Comparison of ENCODE assay signal across 27 cellular contexts in genomic region chr18:11112218-11112750, GRCh38. TPM values are rescaled to one million over a fixed set of nuclear protein-coding genes. Genes with fewer than 3 reads are reported as not detected.
"Had no signal": no experiment of that assay in that cellular context is flagged by ENCODE, and none has a peak within 500 bp of the region (broad histone marks: within the 10 kb centered on the region; RNA-seq: fewer than 3 reads in every experiment).

No MANE protein-coding gene starts in this region.

- H3K36me3 ChIP-seq: colonic mucosa, gastrocnemius medialis, left lung, neural progenitor cell, ovary, thoracic aorta, tibial nerve, upper lobe of left lung had no signal

- H3K9me3 ChIP-seq: colonic mucosa, gastrocnemius medialis, left lung, ovary, psoas muscle, thoracic aorta, tibial nerve, upper lobe of left lung had no signal

- ATAC-seq: gastrocnemius medialis; left cardiac atrium; left lung; naive thymus-derived CD4-positive, alpha-beta T cell; psoas muscle; right cardiac atrium; stimulated activated naive B cell treated with anti-CD40 and anti-IgM and Interleukin-4, amounts not matched to agents 10 μg/mL and 1 μg/mL and 100 μg/mL, for 72 hours had no signal

- H3K4me2 ChIP-seq: neural progenitor cell had no signal

- H3K27ac ChIP-seq: colonic mucosa, gastrocnemius medialis, left lung, neural progenitor cell, ovary, psoas muscle, skin epidermis, thoracic aorta, tibial nerve, upper lobe of left lung had no signal

- H3K4me3 ChIP-seq: colonic mucosa, gastrocnemius medialis, left lung, neural progenitor cell, ovary, psoas muscle, skin epidermis, thoracic aorta, tibial nerve, upper lobe of left lung had no signal

- H2AFZ ChIP-seq: neural progenitor cell had no signal

- H3K27me3 ChIP-seq: colonic mucosa, gastrocnemius medialis, left lung, neural progenitor cell, ovary, tibial nerve, upper lobe of left lung had no signal

- FAIRE-seq: endometrium, islet of Langerhans, urothelium cell line had no signal

- DNase-seq: cerebellar nuclear complex; colonic mucosa; effector memory CD4-positive, alpha-beta T cell; erythroblast; foreskin fibroblast; gastrocnemius medialis; head of caudate nucleus; left cardiac atrium; left lung; mesendoderm; midbrain; naive thymus-derived CD4-positive, alpha-beta T cell; ovary; posterior cingulate gyrus; psoas muscle; right cardiac atrium; stimulated activated CD4-positive, alpha-beta T cell treated with anti-CD3 and anti-CD28 coated beads, Interleukin-15, amount 100 ng/mL, for 24 hours; stimulated activated CD4-positive, alpha-beta T cell treated with anti-CD3 and anti-CD28 coated beads, Interleukin-2, amount 100 ng/mL, for 48 hours; stimulated activated naive B cell treated with anti-CD40 and anti-IgM and Interleukin-4, amounts not matched to agents 10 μg/mL and 1 μg/mL and 100 μg/mL, for 72 hours; upper lobe of left lung had no signal

- H3K4me1 ChIP-seq: colonic mucosa, gastrocnemius medialis, left lung, neural progenitor cell, psoas muscle, tibial nerve, upper lobe of left lung had no signal

- H3K9ac ChIP-seq: neural progenitor cell had no signal

RNA-seq across cellular contexts. Expression of gene PIEZO2, which starts 37.1 kb away (rescaled TPM):
- total RNA-seq: naive thymus-derived CD4-positive, alpha-beta T cell had no signal
- polyA plus RNA-seq: naive thymus-derived CD4-positive, alpha-beta T cell had no signal
